Comparison of ENCODE assay signal across 8 cellular contexts in the genomic region with DNA sequence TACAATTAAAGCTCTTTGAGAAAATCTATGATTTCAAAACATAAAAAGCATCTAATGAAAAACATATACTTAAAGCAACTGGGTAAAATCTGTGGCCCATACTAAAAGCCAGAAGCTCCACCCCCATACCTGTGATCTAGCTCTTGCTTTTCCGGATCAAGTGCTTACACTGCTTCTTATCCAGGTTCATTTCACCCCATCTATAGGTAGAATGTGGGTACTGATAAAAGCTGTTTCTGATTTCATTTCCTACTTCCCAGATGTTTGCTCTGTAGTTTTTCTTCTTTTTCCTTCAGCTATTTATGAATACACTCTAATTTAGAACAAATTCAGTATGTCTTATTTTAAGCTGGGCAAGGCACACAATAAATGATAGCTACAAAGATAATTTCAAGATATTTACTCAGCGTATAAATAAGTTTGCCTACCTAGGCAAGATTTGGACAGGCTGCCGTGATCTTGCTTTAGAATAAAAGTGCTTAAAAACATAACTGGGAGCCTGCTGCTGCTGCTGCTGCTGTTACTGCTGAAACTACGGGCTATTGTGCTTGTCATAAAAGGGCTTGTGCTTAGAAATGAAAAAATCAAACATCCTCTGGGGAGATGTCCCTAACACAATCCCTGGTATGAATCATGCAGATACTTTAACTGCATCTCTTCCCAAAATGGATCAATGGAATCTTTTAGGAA. TPM values are rescaled to one million over a fixed set of nuclear protein-coding genes. Genes with fewer than 3 reads are reported as not detected.
DNase-seq lines count a peak whose midpoint lies in the region; ATAC-seq, FAIRE-seq and TF ChIP-seq lines count a peak whose summit lies in the region.

No MANE protein-coding gene starts in this region.

- no peaks in the 10 kb centered on the region for H3K79me2 ChIP-seq in keratinocyte (ENCODE audit: control insufficient read depth, insufficient read depth, low read length)

- no peaks in the 10 kb centered on the region for H4K20me1 ChIP-seq in keratinocyte (ENCODE audit: control insufficient read depth, extremely low read depth, insufficient read depth, low read length)

- H3K27ac ChIP-seq in cardiac muscle cell (no peak overlapping the region), keratinocyte (ENCODE audit: control insufficient read depth, insufficient read depth, low read length) (no peak overlapping the region), aorta (ENCODE audit: low read depth in 1 of 2, low read length in 2 of 2) (no peak overlapping the region)

- no peaks in the 10 kb centered on the region for H3K36me3 ChIP-seq in cardiac muscle cell
- no peaks in the 10 kb centered on the region for H3K36me3 ChIP-seq in keratinocyte (ENCODE audit: control insufficient read depth in 2 of 2, extremely low read depth in 1 of 2, insufficient read depth in 2 of 2, low read length in 2 of 2)
- no peaks in the 10 kb centered on the region for H3K36me3 ChIP-seq in aorta (ENCODE audit: control insufficient read depth in 1 of 2, insufficient read depth in 2 of 2, low read length in 1 of 2)

- H3K4me1 Mint-ChIP-seq in activated T-helper 17 cell treated with anti-CD3 and anti-CD28 coated beads, Interleukin-2, amount 50 U/mL, for 72 hours, result peaks cover 27% of the 10 kb centered on the region
- H3K4me1 Mint-ChIP-seq in type B pancreatic cell (ENCODE audit: unreplicated experiment), result peaks cover 38% of the 10 kb centered on the region

- intact Hi-C loops in Right ventricle myocardium superior (cut with DNase I), result loop anchor here (10.0 kb wide), 4 partner anchors 73 to 763 kb away; no protein-coding TSS in a partner anchor
- intact Hi-C loops in aorta (cut with DNase I), result loop anchor here (5.0 to 10.0 kb wide), 3 partner anchors 75 to 483 kb away; no protein-coding TSS in a partner anchor

- H3K27me3 ChIP-seq in cardiac muscle cell (no peaks in the 10 kb centered on the region), keratinocyte (ENCODE audit: control insufficient read depth, extremely low read depth, insufficient read depth, low read length) (no peaks in the 10 kb centered on the region), aorta (ENCODE audit: control insufficient read depth in 1 of 2, insufficient read depth in 2 of 2, low read length in 1 of 2) (no peaks in the 10 kb centered on the region)

- no peak overlapping the region for H2AFZ ChIP-seq in keratinocyte (ENCODE audit: control insufficient read depth, low read length)

- WGBS in aorta, 2 donors, result 60 to 69% methylated on average over 4 of the region's 4 CpGs

- H3K4me3 Mint-ChIP-seq in activated T-helper 17 cell treated with anti-CD3 and anti-CD28 coated beads, Interleukin-2, amount 50 U/mL, for 72 hours, result peak overlapping the region; percentile 87
- peak overlapping the region; percentile 98 for H3K4me3 Mint-ChIP-seq in type B pancreatic cell

- peak; percentile 25 to 42 for DNase-seq in cardiac muscle cell (ENCODE audit: low read depth in 1 of 2, low spot score in 1 of 2)
- DNase-seq in Right ventricle myocardium superior, result no peak
- DNase-seq in NCI-H1694 treated with DMSO at 0.1 percent for 48 hours (lab: John Stamatoyannopoulos, UW), result peak; percentile 73
- no peak for DNase-seq in keratinocyte (ENCODE audit: low read depth, low spot score)
- no peak for DNase-seq in type B pancreatic cell (ENCODE audit: extremely low spot score, unreplicated experiment)
- no peak for DNase-seq in aorta

- dilution Hi-C loops in keratinocyte (cut with MboI; ENCODE audit: extremely low pct_ligation_motif_present, low sequenced_read_pairs), result no loop called here

- peak overlapping the region; percentile 75 for H3K4me3 ChIP-seq in cardiac muscle cell
- no peak overlapping the region for H3K4me3 ChIP-seq in keratinocyte (ENCODE audit: control insufficient read depth in 2 of 3, extremely low read depth in 1 of 3, insufficient read depth in 2 of 3, low read depth in 1 of 3, low read length in 3 of 3)
- no peak overlapping the region for H3K4me3 ChIP-seq in aorta (ENCODE audit: low read length in 2 of 2)

- H3K36me3 Mint-ChIP-seq in activated T-helper 17 cell treated with anti-CD3 and anti-CD28 coated beads, Interleukin-2, amount 50 U/mL, for 72 hours (ENCODE audit: low read depth), result peaks cover 7% of the 10 kb centered on the region
- H3K36me3 Mint-ChIP-seq in type B pancreatic cell, result peaks cover 3% of the 10 kb centered on the region

- peak; percentile 88 for FAIRE-seq in keratinocyte (lab: Jason Lieb, UNC)

- H3K4me2 ChIP-seq in keratinocyte (ENCODE audit: control insufficient read depth, extremely low read depth, insufficient read depth, low read depth, low read length), result no peak overlapping the region

- peak overlapping the region; percentile 88 for H3K27ac Mint-ChIP-seq in activated T-helper 17 cell treated with anti-CD3 and anti-CD28 coated beads, Interleukin-2, amount 50 U/mL, for 72 hours
- H3K27ac Mint-ChIP-seq in type B pancreatic cell, result peak overlapping the region; percentile 95

- H3K9ac ChIP-seq in keratinocyte (ENCODE audit: control insufficient read depth, extremely low read depth, insufficient read depth, low read length), result no peak overlapping the region

- H3K27me3 Mint-ChIP-seq in activated T-helper 17 cell treated with anti-CD3 and anti-CD28 coated beads, Interleukin-2, amount 50 U/mL, for 72 hours, result no peaks in the 10 kb centered on the region
- H3K27me3 Mint-ChIP-seq in type B pancreatic cell, result peaks cover 4% of the 10 kb centered on the region

- ATAC-seq in Right ventricle myocardium superior (ENCODE audit: poor library complexity), result no peak
- ATAC-seq in activated T-helper 17 cell treated with anti-CD3 and anti-CD28 coated beads, Interleukin-2, amount 50 U/mL, for 72 hours (replicated peaks), result no peak
- no peak for ATAC-seq in HG02588 (IDR thresholded peaks at IDR 0.05; ENCODE audit: unreplicated experiment)
- no peak for ATAC-seq in aorta (ENCODE audit: low FRiP score)

- H3K9me3 ChIP-seq in cardiac muscle cell (ENCODE audit: low read depth) (no peaks in the 10 kb centered on the region), keratinocyte (ENCODE audit: control insufficient read depth, low read depth, low read length) (no peaks in the 10 kb centered on the region), aorta (ENCODE audit: control insufficient read depth, low read length) (no peaks in the 10 kb centered on the region)

- no peaks in the 10 kb centered on the region for H3K9me1 ChIP-seq in keratinocyte (ENCODE audit: control insufficient read depth, extremely low read depth, insufficient read depth, low read length)

- no peaks in the 10 kb centered on the region for H3K9me3 Mint-ChIP-seq in activated T-helper 17 cell treated with anti-CD3 and anti-CD28 coated beads, Interleukin-2, amount 50 U/mL, for 72 hours
- no peaks in the 10 kb centered on the region for H3K9me3 Mint-ChIP-seq in type B pancreatic cell

- H3K4me1 ChIP-seq in cardiac muscle cell (ENCODE audit: low read depth), result peaks cover 22% of the 10 kb centered on the region
- peaks cover 12% of the 10 kb centered on the region for H3K4me1 ChIP-seq in keratinocyte (ENCODE audit: control insufficient read depth, extremely low read depth, insufficient read depth, low read length)
- no peaks in the 10 kb centered on the region for H3K4me1 ChIP-seq in aorta (ENCODE audit: control insufficient read depth in 1 of 2, insufficient read depth in 2 of 2, low read length in 2 of 2)

- peak; percentile 25 for TF ChIP-seq CTCF in cardiac muscle cell (IDR thresholded peaks at IDR 0.05; ENCODE audit: low read depth, low read length)
- TF ChIP-seq CTCF in keratinocyte (optimal IDR thresholded peaks at IDR 0.05 in 1 of 3, IDR thresholded peaks at IDR 0.05 in 1 of 3, conservative IDR thresholded peaks at IDR 0.05 in 1 of 3; ENCODE audit: extremely low read depth in 1 of 3, insufficient read depth in 2 of 3, low read length in 3 of 3), result peak; percentile 46 to 69 (median 54)
- peak; percentile 71 for TF ChIP-seq CTCF in type B pancreatic cell (conservative IDR thresholded peaks at IDR 0.05)

RNA-seq across cellular contexts. Expression of gene SIPA1L2, which starts 2.1 kb away (rescaled TPM):
- 107 and 143 TPM in 2 replicates for total RNA-seq in cardiac muscle cell
- polyA plus RNA-seq in cardiac muscle cell, result 57.1 and 82.1 TPM in 2 replicates
- total RNA-seq in Right ventricle myocardium superior, result 120 TPM
- total RNA-seq in activated T-helper 17 cell treated with anti-CD3 and anti-CD28 coated beads, Interleukin-2, amount 50 U/mL, for 72 hours, result 10 to 100 TPM in 1 of 2 donors, 1 to 10 TPM in 1; 2.9 to 19.1 TPM
- polyA plus RNA-seq in keratinocyte, result 1.7 to 3.1 TPM (median 2.1 TPM) in 3 replicates
- polyA plus RNA-seq in keratinocyte (2011; ENCODE audit: low read depth), result 7.3 TPM
- 1.3 and 1.8 TPM in 2 replicates for polyA plus RNA-seq in keratinocyte (2011; cell fraction: cytosol; rRNA removed)
- polyA plus RNA-seq in keratinocyte (2011; cell fraction: nucleus; rRNA removed), result 9.6 and 12.1 TPM in 2 replicates
- 1.1 and 4.5 TPM in 2 replicates for polyA plus RNA-seq in keratinocyte (2012; ENCODE audit: low replicate concordance)
- 1.8 to 7.2 TPM (median 3.5 TPM) in 3 replicates for polyA minus RNA-seq in keratinocyte
- polyA minus RNA-seq in keratinocyte (2011; cell fraction: cytosol; rRNA and poly(A)+ RNA removed), result 2.1 TPM
- 6.5 and 7.5 TPM in 2 replicates for polyA minus RNA-seq in keratinocyte (2011; cell fraction: nucleus; rRNA and poly(A)+ RNA removed)
- 35.6 and 45.6 TPM in 2 replicates for total RNA-seq in type B pancreatic cell (ENCODE audit: low replicate concordance)
- 10 to 100 TPM; 11.3 to 27.6 TPM for total RNA-seq in aorta
- 1 to 10 TPM; 2.9 to 9.1 TPM for polyA plus RNA-seq in aorta

Comparison
In these comparisons a context has a peak if more than half of its experiments do, and no peak if none do; other contexts are left out.
1. DNase-seq: peak in cardiac muscle cell (2 of 2) and NCI-H1694 treated with DMSO at 0.1 percent for 48 hours (single experiment); none in Right ventricle myocardium superior (single experiment), keratinocyte (single experiment), type B pancreatic cell (single experiment) and aorta (0 of 2).
2. Peak in every context shown above with its lines, with median percentiles within 50 percentile points of each other: CTCF ChIP-seq.